18 cellular contexts compared by ENCODE assay signal in the genomic region with DNA sequence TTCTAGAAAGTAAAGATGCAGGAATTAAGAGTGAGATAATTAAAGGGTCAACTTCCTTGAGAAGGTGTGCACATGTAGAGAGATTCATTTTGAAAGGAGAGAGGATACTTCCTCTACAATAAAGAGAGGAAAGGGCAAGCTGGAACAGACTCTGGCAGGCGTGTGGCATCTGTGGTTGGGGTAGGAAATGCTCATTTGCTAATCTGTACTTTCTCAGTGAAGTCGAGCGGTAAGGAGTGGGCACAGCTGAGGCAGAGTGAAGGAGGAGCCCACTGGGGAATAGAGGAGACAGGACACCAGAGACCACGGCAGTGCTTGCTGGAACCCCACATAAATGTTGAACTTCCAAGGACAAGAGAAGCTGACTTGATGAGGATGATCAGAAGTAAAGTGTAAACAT. TPM values are rescaled to one million over a fixed set of nuclear protein-coding genes. Genes with fewer than 3 reads are reported as not detected.
A peak's percentile ranks its signal among the peaks of the same experiment; 100 is the strongest.
DNase-seq lines count a peak whose midpoint lies in the region; ATAC-seq, FAIRE-seq and TF ChIP-seq lines count a peak whose summit lies in the region.
"Had no signal": no experiment of that assay in that cellular context is flagged by ENCODE, and none has a peak within 500 bp of the region (broad histone marks: within the 10 kb centered on the region; RNA-seq: fewer than 3 reads in every experiment).

No MANE protein-coding gene starts in this region.

- H3K9me3 Mint-ChIP-seq in activated CD8-positive, alpha-beta memory T cell treated with anti-CD3 and anti-CD28 coated beads, Interleukin-2, amount 10 ng/mL, durations not matched to agents 7 days and 5 days (ENCODE audit: low read depth): no peaks in the 10 kb centered on the region
- H3K9me3 Mint-ChIP-seq in stimulated activated memory B cell treated with anti-CD40 and anti-IgM and Interleukin-4, amounts not matched to agents 10 μg/mL and 1 μg/mL and 100 μg/mL, for 72 hours: no peaks in the 10 kb centered on the region
- H3K9me3 Mint-ChIP-seq: mesothelial cell of epicardium had no signal

- peak overlapping the region; percentile 17 for H3K9ac ChIP-seq in Loucy (ENCODE audit: low read depth, low read length, poor library complexity, severe bottlenecking)
- no peak overlapping the region for H3K9ac ChIP-seq in GM12878 (ENCODE audit: control insufficient read depth, insufficient read depth, low read length)

- SMC1A ChIA-PET in GM12878 (lab: Charles Lee; ENCODE audit: uncharacterized antibody, unreplicated experiment): no interaction called here

- H3K36me3 Mint-ChIP-seq in activated CD8-positive, alpha-beta memory T cell treated with anti-CD3 and anti-CD28 coated beads, Interleukin-2, amount 10 ng/mL, durations not matched to agents 7 days and 5 days: peaks cover 51% of the 10 kb centered on the region
- H3K36me3 Mint-ChIP-seq in stimulated activated memory B cell treated with anti-CD40 and anti-IgM and Interleukin-4, amounts not matched to agents 10 μg/mL and 1 μg/mL and 100 μg/mL, for 72 hours: peaks cover 55% of the 10 kb centered on the region

- H4K20me1 ChIP-seq in Loucy (ENCODE audit: insufficient read depth, low read length, poor library complexity, severe bottlenecking) (no peaks in the 10 kb centered on the region), GM12878 (ENCODE audit: control insufficient read depth, insufficient read depth) (no peaks in the 10 kb centered on the region)

- H2AFZ ChIP-seq in Loucy (ENCODE audit: low read length): no peak overlapping the region
- no peak overlapping the region for H2AFZ ChIP-seq in GM12878 (ENCODE audit: control insufficient read depth, low read depth, low read length)

- no peak for TF ChIP-seq RAD21 in GM12878 (IDR thresholded peaks at IDR 0.05; ENCODE audit: insufficient read depth, low read depth, low read length)

- POLR2A ChIA-PET in GM12878 (lab: Charles Lee): no interaction called here

- H3K9me2 ChIP-seq in Loucy (replicated peaks; ENCODE audit: low read depth, low read length): no peaks in the 10 kb centered on the region

- RAD21 ChIA-PET in GM12878 (lab: Charles Lee; ENCODE audit: unreplicated experiment): no interaction called here

- FAIRE-seq in GM12878 (lab: Jason Lieb, UNC): no peak
- FAIRE-seq: kidney, urothelium cell line had no signal

- no peak for TF ChIP-seq EP300 in GM12878 (IDR thresholded peaks at IDR 0.05; ENCODE audit: borderline replicate concordance in 1 of 2, control insufficient read depth in 1 of 2, low read depth in 2 of 2, low read length in 2 of 2)

- CTCF ChIA-PET in activated CD8-positive, alpha-beta memory T cell treated with anti-CD3 and anti-CD28 coated beads, Interleukin-2, amount 10 ng/mL, durations not matched to agents 7 days and 5 days (lab: Charles Lee): interaction anchor here (0.8 kb wide), 1 partner anchor 20 kb away, joined by 3 read pairs; no protein-coding TSS in a partner anchor
- CTCF ChIA-PET in GM12878 (lab: Yijun Ruan, JAX): no interaction called here

- no peak overlapping the region for H3K4me3 Mint-ChIP-seq in activated CD8-positive, alpha-beta memory T cell treated with anti-CD3 and anti-CD28 coated beads, Interleukin-2, amount 10 ng/mL, durations not matched to agents 7 days and 5 days
- no peak overlapping the region for H3K4me3 Mint-ChIP-seq in stimulated activated memory B cell treated with anti-CD40 and anti-IgM and Interleukin-4, amounts not matched to agents 10 μg/mL and 1 μg/mL and 100 μg/mL, for 72 hours
- H3K4me3 Mint-ChIP-seq: mesothelial cell of epicardium had no signal

- in situ Hi-C loops in GM12878 (cut with MboI): no loop called here

- peak; percentile 27 for ATAC-seq in activated CD8-positive, alpha-beta memory T cell treated with anti-CD3 and anti-CD28 coated beads, Interleukin-2, amount 10 ng/mL, durations not matched to agents 7 days and 5 days
- peak; percentile 24; the same call in 1 of the 3 replicates for ATAC-seq in GM12878
- ATAC-seq in stimulated activated memory B cell treated with anti-CD40 and anti-IgM and Interleukin-4, amounts not matched to agents 10 μg/mL and 1 μg/mL and 100 μg/mL, for 72 hours: peak; percentile 71
- ATAC-seq: activated CD4-positive, CD25-positive, alpha-beta regulatory T cell treated with anti-CD3 and anti-CD28 coated beads, Interleukin-2, amount 50 U/mL, for 24 hours; heart right ventricle had no signal

- BruUV-seq in GM12878 (replicated peaks; lab: Mats Ljungman, UMichigan): no TSS peak

- peaks cover 90% of the 10 kb centered on the region for H3K36me3 ChIP-seq in Loucy (ENCODE audit: insufficient read depth, low read length)
- peaks cover 3 to 34% of the 10 kb centered on the region in 2 experiments for H3K36me3 ChIP-seq in GM12878 (ENCODE audit: control insufficient read depth in 2 of 2, insufficient read depth in 2 of 2, low read length in 1 of 2)

- no peaks in the 10 kb centered on the region for H3K27me3 ChIP-seq in Loucy (ENCODE audit: insufficient read depth, low read length, poor library complexity, severe bottlenecking)
- H3K27me3 ChIP-seq in GM12878 (replicated peaks in 1 of 2; ENCODE audit: control insufficient read depth in 2 of 2, insufficient read depth in 2 of 2, low read length in 1 of 2): no peaks in the 10 kb centered on the region
- H3K27me3 ChIP-seq: heart right ventricle had no signal

- no peaks in the 10 kb centered on the region for H3K9me3 ChIP-seq in Loucy (ENCODE audit: insufficient read depth, low read depth, low read length)
- no peaks in the 10 kb centered on the region for H3K9me3 ChIP-seq in GM12878 (replicated peaks; ENCODE audit: control insufficient read depth, insufficient read depth, low read length)
- H3K9me3 ChIP-seq: heart right ventricle had no signal

- 63% methylated on average over 4 of the region's 4 CpGs for WGBS in GM12878 (ENCODE audit: insufficient coverage, insufficient replicate concordance, low lambda C conversion rate, missing lambda C conversion rate)

- H3K79me2 ChIP-seq in Loucy (ENCODE audit: insufficient read depth, low read length) (no peaks in the 10 kb centered on the region), GM12878 (ENCODE audit: control insufficient read depth, insufficient read depth, low read length) (no peaks in the 10 kb centered on the region)

- peak overlapping the region; percentile 10 for H3K27ac Mint-ChIP-seq in activated CD8-positive, alpha-beta memory T cell treated with anti-CD3 and anti-CD28 coated beads, Interleukin-2, amount 10 ng/mL, durations not matched to agents 7 days and 5 days
- H3K27ac Mint-ChIP-seq in stimulated activated memory B cell treated with anti-CD40 and anti-IgM and Interleukin-4, amounts not matched to agents 10 μg/mL and 1 μg/mL and 100 μg/mL, for 72 hours: peak overlapping the region; percentile 62
- H3K27ac Mint-ChIP-seq: mesothelial cell of epicardium had no signal

- H3K4me1 ChIP-seq in Loucy (ENCODE audit: insufficient read depth, low read length, poor library complexity, severe bottlenecking): peaks cover 13% of the 10 kb centered on the region
- no peaks in the 10 kb centered on the region for H3K4me1 ChIP-seq in GM12878 (ENCODE audit: control insufficient read depth, insufficient read depth, low read length)
- H3K4me1 ChIP-seq: heart right ventricle had no signal

- no peaks in the 10 kb centered on the region for H3K27me3 Mint-ChIP-seq in activated CD8-positive, alpha-beta memory T cell treated with anti-CD3 and anti-CD28 coated beads, Interleukin-2, amount 10 ng/mL, durations not matched to agents 7 days and 5 days
- no peaks in the 10 kb centered on the region for H3K27me3 Mint-ChIP-seq in stimulated activated memory B cell treated with anti-CD40 and anti-IgM and Interleukin-4, amounts not matched to agents 10 μg/mL and 1 μg/mL and 100 μg/mL, for 72 hours

- TF ChIP-seq CTCF in Loucy (conservative IDR thresholded peaks at IDR 0.05; ENCODE audit: low read length) (no peak), GM12878 (IDR thresholded peaks at IDR 0.05 in 2 of 3, conservative IDR thresholded peaks at IDR 0.05 in 1 of 3; ENCODE audit: control insufficient read depth in 2 of 3, extremely low read depth in 1 of 3, insufficient read depth in 1 of 3, low read depth in 3 of 3, low read length in 3 of 3) (no peak)

- H3K4me2 ChIP-seq in Loucy (ENCODE audit: low read depth, low read length, poor library complexity, severe bottlenecking): peak overlapping the region; percentile 38
- H3K4me2 ChIP-seq in GM12878 (ENCODE audit: control insufficient read depth, insufficient read depth): no peak overlapping the region

- intact Hi-C loops in GM12878 (cut with micrococcal nuclease; ENCODE audit: unreplicated experiment): no loop called here

- H3K4me1 Mint-ChIP-seq in activated CD8-positive, alpha-beta memory T cell treated with anti-CD3 and anti-CD28 coated beads, Interleukin-2, amount 10 ng/mL, durations not matched to agents 7 days and 5 days: peaks cover 18% of the 10 kb centered on the region
- H3K4me1 Mint-ChIP-seq in stimulated activated memory B cell treated with anti-CD40 and anti-IgM and Interleukin-4, amounts not matched to agents 10 μg/mL and 1 μg/mL and 100 μg/mL, for 72 hours: peaks cover 9% of the 10 kb centered on the region
- H3K4me1 Mint-ChIP-seq: mesothelial cell of epicardium had no signal

- no peak for TF ChIP-seq POLR2A in GM12878 (IDR thresholded peaks at IDR 0.05; ENCODE audit: low read depth, low read length)

- H3F3A ChIP-seq in Loucy (ENCODE audit: low read depth): peaks cover 3% of the 10 kb centered on the region; the same call in 1 of the 2 replicates

- no peak overlapping the region for H3K27ac ChIP-seq in GM12878 (ENCODE audit: control insufficient read depth, insufficient read depth)
- H3K27ac ChIP-seq: heart right ventricle had no signal

- DNase-seq in activated CD8-positive, alpha-beta memory T cell treated with anti-CD3 and anti-CD28 coated beads, Interleukin-2, amount 10 ng/mL, durations not matched to agents 7 days and 5 days: peak; percentile 48
- no peak for DNase-seq in activated CD8-positive, alpha-beta memory T cell treated with anti-CD3 and anti-CD28 coated beads, Interleukin-2, amount 50 U/mL, for 4 hours
- DNase-seq in GM12878 (ENCODE audit: low read depth, low spot score): no peak
- no peak for DNase-seq in HuH-7.5 (ENCODE audit: low spot score)
- no peak for DNase-seq in LoVo (ENCODE audit: low spot score)
- no peak for DNase-seq in stimulated activated CD4-positive, alpha-beta T cell treated with anti-CD3 and anti-CD28 coated beads, Interleukin-2, amount 100 ng/mL, for 24 hours
- DNase-seq: ACHN; dermis blood vessel endothelial cell; heart right ventricle; kidney; stimulated activated CD4-positive, alpha-beta T cell treated with anti-CD3 and anti-CD28 coated beads, Interleukin-4, amount 100 ng/mL, for 24 hours had no signal

- H3K4me3 ChIP-seq in Loucy (ENCODE audit: low read length, poor library complexity, severe bottlenecking): no peak overlapping the region
- H3K4me3 ChIP-seq in GM12878: no peak overlapping the region
- H3K4me3 ChIP-seq: heart right ventricle had no signal

RNA-seq across cellular contexts. Expression of a gene that starts 49.1 kb away (rescaled TPM):
- under 1 TPM in 1 of 2 experiments, not detected in 1; 0.07 TPM for total RNA-seq in activated CD8-positive, alpha-beta memory T cell treated with anti-CD3 and anti-CD28 coated beads, Interleukin-2, amount 10 ng/mL, durations not matched to agents 7 days and 5 days
- not detected in 2 replicates for total RNA-seq in GM12878 (2013; cell fraction: nucleolus; rRNA removed)
- total RNA-seq in GM12878 (2014; rRNA removed) (not detected in 2 replicates), GM12878 (2014; rRNA removed; fragmentation: Illumina TruSeq; extraction: Trizol) (not detected in 2 replicates), GM12878 (2021) (0.15 and 0.21 TPM in 2 replicates)
- polyA plus RNA-seq in GM12878 (2011; ENCODE audit: low read depth): not detected
- polyA plus RNA-seq in GM12878 (2011; rRNA removed) (not detected in 2 replicates), GM12878 (2014; fragmentation: Illumina TruSeq; extraction: Trizol) (not detected in 2 replicates), GM12878 (2014; fragmentation: Nextera tagmentation; extraction: Ambion mirVana) (not detected), GM12878 (2014; rRNA removed) (not detected in 2 replicates), GM12878 (2016; fragmentation: Nextera tagmentation; extraction: Ambion mirVana) (under 1 TPM in 1 of 2 experiments, not detected in 1; 0.03 TPM)
- not detected in 2 replicates for polyA plus RNA-seq in GM12878 (2011; cell fraction: cytosol; rRNA removed)
- 0.04 and 0.07 TPM in 2 replicates for polyA plus RNA-seq in GM12878 (2011; cell fraction: nucleus; rRNA removed)
- not detected in 2 replicates for polyA plus RNA-seq in GM12878 (2012)
- polyA minus RNA-seq in GM12878 (2011; rRNA and poly(A)+ RNA removed): not detected in 2 replicates
- 2.1 and 2.6 TPM in 2 replicates for polyA minus RNA-seq in GM12878 (2011; cell fraction: cytosol; rRNA and poly(A)+ RNA removed)
- polyA minus RNA-seq in GM12878 (2011; cell fraction: nucleus; rRNA and poly(A)+ RNA removed): 0.12 and 0.57 TPM in 2 replicates
- total RNA-seq: dermis blood vessel endothelial cell, G401, RPMI7951 had no signal
